Comparison of ENCODE assay signal across 1 cellular context in genomic region chr17:76452646-76453430, GRCh38.
TF ChIP-seq lines count a peak whose summit lies in the region.

Gene UBE2O (minus strand): TSS chr17:76453152. CDS start chr17:76453141, 11 bp downstream.

TF ChIP-seq in WTC11, 78 proteins besides CTCF, POLR2A, EP300 and RAD21 (continued from another document):
- peak; percentile 43; the same call in 1 of the 2 replicates for TF ChIP-seq ELF4 (CRISPR knock-in tag; IDR thresholded peaks at IDR 0.05; ENCODE audit: low read depth)
- no peak for TF ChIP-seq CBFB (CRISPR knock-in tag; IDR thresholded peaks at IDR 0.05; ENCODE audit: low read depth)
- no peak for TF ChIP-seq USF2 (CRISPR knock-in tag; IDR thresholded peaks at IDR 0.05)
- TF ChIP-seq ZNF138 (CRISPR knock-in tag; conservative IDR thresholded peaks at IDR 0.05), result no peak
